14 cellular contexts compared by ENCODE assay signal in the genomic region with DNA sequence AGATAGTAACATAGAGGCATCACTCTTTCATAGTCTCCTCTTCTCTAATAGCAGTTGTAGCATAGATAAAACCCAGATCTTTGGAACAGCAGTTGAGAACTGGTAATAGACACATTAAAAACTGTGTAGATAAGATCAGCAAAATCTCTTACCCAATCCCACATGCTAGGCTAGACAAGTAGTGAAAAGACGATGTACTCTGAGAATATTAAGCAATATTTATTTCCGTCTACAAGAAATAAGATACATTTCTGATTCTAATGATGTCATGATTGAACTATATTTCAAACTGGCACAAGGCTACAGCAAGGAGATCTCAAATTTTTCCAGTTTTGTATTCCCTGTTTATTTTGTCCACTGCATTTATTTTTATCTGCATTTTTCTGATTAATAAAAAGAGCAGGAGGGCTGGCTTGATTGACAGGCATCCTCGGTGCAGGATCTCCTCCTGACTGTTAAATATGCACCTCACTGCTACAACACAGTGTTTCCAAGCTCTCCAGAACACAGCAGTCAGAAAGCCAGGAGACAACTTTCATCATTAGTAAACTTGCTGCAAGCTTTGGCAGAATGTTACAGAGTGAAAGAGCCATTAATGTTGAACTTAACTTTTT.
"Had no signal": no experiment of that assay in that cellular context is flagged by ENCODE, and none has a peak within 500 bp of the region (broad histone marks: within the 10 kb centered on the region; RNA-seq: fewer than 3 reads in every experiment).

No MANE protein-coding gene starts in this region.

- H3K4me3 ChIP-seq: lower lobe of right lung, mucosa of descending colon, testis had no signal

- H3K4me1 ChIP-seq: lower lobe of right lung had no signal

- H3K27ac ChIP-seq: epithelial cell of prostate, lower lobe of right lung, testis had no signal

- DNase-seq: activated CD4-positive, alpha-beta T cell treated with anti-CD3 and anti-CD28 coated beads for 48 hours; activated naive CD4-positive, alpha-beta T cell treated with Interleukin-2 at 50 U/mL for 16 hours; activated naive CD8-positive, alpha-beta T cell treated with anti-CD3 and anti-CD28 coated beads, Interleukin-2, amount 50 U/mL, for 24 hours; central memory CD4-positive, alpha-beta T cell; effector memory CD4-positive, alpha-beta T cell; left cardiac atrium; lower lobe of right lung; mucosa of descending colon; naive thymus-derived CD8-positive, alpha-beta T cell; nucleus accumbens; stimulated activated CD4-positive, alpha-beta T cell treated with anti-CD3 and anti-CD28 coated beads, Interleukin-4, amount 100 ng/mL, for 1 hour; testis had no signal

- H3K27me3 ChIP-seq: testis had no signal

- ATAC-seq: activated naive CD8-positive, alpha-beta T cell treated with anti-CD3 and anti-CD28 coated beads, Interleukin-2, amount 50 U/mL, for 24 hours; left cardiac atrium; lower lobe of right lung; mucosa of descending colon; naive thymus-derived CD8-positive, alpha-beta T cell; WTC11 had no signal

- H3K9me3 ChIP-seq: lower lobe of right lung, mucosa of descending colon, testis had no signal

- H3K36me3 ChIP-seq: lower lobe of right lung had no signal
